In the genomic region with DNA sequence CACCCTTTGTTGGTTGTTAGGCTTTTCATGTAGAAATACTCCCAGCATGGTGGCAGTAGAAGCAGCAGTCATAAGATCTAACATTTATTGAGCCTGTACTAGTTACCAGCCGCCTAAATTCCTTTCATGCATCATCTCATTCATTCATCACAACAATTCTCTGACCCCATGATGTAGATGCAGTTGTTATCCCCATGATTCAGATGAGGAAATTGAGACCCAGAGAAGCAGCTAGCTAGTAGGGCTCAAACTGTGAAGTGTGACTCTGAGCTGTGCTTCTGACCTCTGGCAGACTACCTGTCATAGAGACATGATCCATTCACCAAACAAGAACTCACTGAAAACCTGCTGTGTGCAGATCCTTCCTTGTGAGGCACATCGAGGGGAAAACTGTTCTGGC, we compare ENCODE assay signal across 12 cellular contexts. TPM values are rescaled to one million over a fixed set of nuclear protein-coding genes. Genes with fewer than 3 reads are reported as not detected.
A peak's percentile ranks its signal among the peaks of the same experiment; 100 is the strongest.
DNase-seq lines count a peak whose midpoint lies in the region; ATAC-seq and TF ChIP-seq lines count a peak whose summit lies in the region.
"Had no signal": no experiment of that assay in that cellular context is flagged by ENCODE, and none has a peak within 500 bp of the region (broad histone marks: within the 10 kb centered on the region; RNA-seq: fewer than 3 reads in every experiment).

No MANE protein-coding gene starts in this region.

- H3K4me3 ChIP-seq in fibroblast of villous mesenchyme (ENCODE audit: low read depth, low read length) (no peak overlapping the region), smooth muscle cell (no peak overlapping the region)
- H3K4me3 ChIP-seq: A549, HAP-1 had no signal

- H2AFZ ChIP-seq in smooth muscle cell (ENCODE audit: low read depth) = no peak overlapping the region

- H3K4me1 ChIP-seq in smooth muscle cell (ENCODE audit: low read depth) = no peaks in the 10 kb centered on the region

- H3K27me3 Mint-ChIP-seq in activated naive CD4-positive, alpha-beta T cell treated with anti-CD3 and anti-CD28 coated beads for 36 hours (ENCODE audit: low read depth) = no peaks in the 10 kb centered on the region
- H3K27me3 Mint-ChIP-seq in activated naive CD4-positive, alpha-beta T cell treated with anti-CD3 and anti-CD28 coated beads, Interleukin-2, amount 10 ng/mL, durations not matched to agents 7 days and 5 days = no peaks in the 10 kb centered on the region
- no peaks in the 10 kb centered on the region for H3K27me3 Mint-ChIP-seq in T-helper 17 cell

- H3K4me1 Mint-ChIP-seq in activated naive CD4-positive, alpha-beta T cell treated with anti-CD3 and anti-CD28 coated beads for 36 hours (ENCODE audit: low read depth) = peaks cover 58% of the 10 kb centered on the region
- H3K4me1 Mint-ChIP-seq in activated naive CD4-positive, alpha-beta T cell treated with anti-CD3 and anti-CD28 coated beads, Interleukin-2, amount 10 ng/mL, durations not matched to agents 7 days and 5 days = peaks cover 58% of the 10 kb centered on the region
- H3K4me1 Mint-ChIP-seq in T-helper 17 cell = peaks cover 59% of the 10 kb centered on the region

- peaks cover 100% of the 10 kb centered on the region for H4K20me1 ChIP-seq in smooth muscle cell (ENCODE audit: low read depth)

- H3K36me3 ChIP-seq in smooth muscle cell (ENCODE audit: low read depth) = no peaks in the 10 kb centered on the region

- H3K27ac Mint-ChIP-seq in activated naive CD4-positive, alpha-beta T cell treated with anti-CD3 and anti-CD28 coated beads for 36 hours = no peak overlapping the region
- H3K27ac Mint-ChIP-seq in activated naive CD4-positive, alpha-beta T cell treated with anti-CD3 and anti-CD28 coated beads, Interleukin-2, amount 10 ng/mL, durations not matched to agents 7 days and 5 days = no peak overlapping the region
- peak overlapping the region; percentile 49 for H3K27ac Mint-ChIP-seq in T-helper 17 cell

- H3K9me3 ChIP-seq in T-helper 17 cell (ENCODE audit: control insufficient read depth, low read length, poor library complexity, severe bottlenecking) = no peaks in the 10 kb centered on the region
- no peaks in the 10 kb centered on the region for H3K9me3 ChIP-seq in smooth muscle cell (replicated peaks; ENCODE audit: low read depth)
- H3K9me3 ChIP-seq: A549, HAP-1 had no signal

- DNase-seq in activated naive CD4-positive, alpha-beta T cell treated with anti-CD3 and anti-CD28 coated beads for 36 hours = peak; percentile 22
- no peak for DNase-seq in activated naive CD4-positive, alpha-beta T cell treated with anti-CD3 and anti-CD28 coated beads, Interleukin-2, amount 10 ng/mL, durations not matched to agents 7 days and 5 days
- DNase-seq in T-helper 17 cell = no peak
- DNase-seq in fibroblast of villous mesenchyme (ENCODE audit: low read depth) = peak; percentile 65
- no peak for DNase-seq in smooth muscle cell (lab: John Stamatoyannopoulos, UW; ENCODE audit: unreplicated experiment)
- no peak for DNase-seq in activated gamma-delta T cell treated with Interleukin-2 at 50 U/mL for 16 hours
- DNase-seq: COR-L47, small intestine had no signal

- no peaks in the 10 kb centered on the region for H3F3A ChIP-seq in smooth muscle cell (ENCODE audit: low read depth)

- H3K27me3 ChIP-seq in smooth muscle cell (ENCODE audit: low read depth) = no peaks in the 10 kb centered on the region

- intact Hi-C loops in activated naive CD4-positive, alpha-beta T cell treated with anti-CD3 and anti-CD28 coated beads for 36 hours (cut with micrococcal nuclease) = no loop called here

- H3K79me2 ChIP-seq in smooth muscle cell (ENCODE audit: low read depth) = peaks cover 100% of the 10 kb centered on the region

- peaks cover 10% of the 10 kb centered on the region for H3K36me3 Mint-ChIP-seq in activated naive CD4-positive, alpha-beta T cell treated with anti-CD3 and anti-CD28 coated beads for 36 hours (ENCODE audit: low read depth)
- H3K36me3 Mint-ChIP-seq in activated naive CD4-positive, alpha-beta T cell treated with anti-CD3 and anti-CD28 coated beads, Interleukin-2, amount 10 ng/mL, durations not matched to agents 7 days and 5 days = peaks cover 60% of the 10 kb centered on the region
- H3K36me3 Mint-ChIP-seq in T-helper 17 cell (ENCODE audit: low read depth) = peaks cover 5% of the 10 kb centered on the region

- ATAC-seq in T-helper 17 cell (no peak), HG03342 (IDR thresholded peaks at IDR 0.05; ENCODE audit: unreplicated experiment) (no peak), GM21737 (IDR thresholded peaks at IDR 0.05; ENCODE audit: unreplicated experiment) (no peak)
- ATAC-seq: A549 had no signal

- no peaks in the 10 kb centered on the region for H3K9me3 Mint-ChIP-seq in activated naive CD4-positive, alpha-beta T cell treated with anti-CD3 and anti-CD28 coated beads for 36 hours
- H3K9me3 Mint-ChIP-seq in activated naive CD4-positive, alpha-beta T cell treated with anti-CD3 and anti-CD28 coated beads, Interleukin-2, amount 10 ng/mL, durations not matched to agents 7 days and 5 days = no peaks in the 10 kb centered on the region

- CTCF ChIA-PET in activated naive CD4-positive, alpha-beta T cell treated with anti-CD3 and anti-CD28 coated beads for 36 hours (lab: Charles Lee) = interaction anchor here (0.7 to 1.3 kb wide), 2 partner anchors 8 to 10 kb away, joined by 3 read pairs; no protein-coding TSS in a partner anchor
- CTCF ChIA-PET in activated naive CD4-positive, alpha-beta T cell treated with anti-CD3 and anti-CD28 coated beads, Interleukin-2, amount 10 ng/mL, durations not matched to agents 7 days and 5 days (lab: Charles Lee) = interaction anchor here (1.6 kb wide), 1 partner anchor 11 kb away, joined by 4 read pairs; no protein-coding TSS in a partner anchor

- TF ChIP-seq CTCF in fibroblast of villous mesenchyme (IDR thresholded peaks at IDR 0.05; ENCODE audit: insufficient read depth, low read depth, low read length) (no peak), smooth muscle cell (IDR thresholded peaks at IDR 0.05; ENCODE audit: borderline replicate concordance, insufficient read depth, poor library complexity, severe bottlenecking) (no peak)

- peak overlapping the region; percentile 31 for H3K27ac ChIP-seq in smooth muscle cell (ENCODE audit: low read depth)
- H3K27ac ChIP-seq: A549 had no signal

- no peak overlapping the region for H3K4me3 Mint-ChIP-seq in activated naive CD4-positive, alpha-beta T cell treated with anti-CD3 and anti-CD28 coated beads for 36 hours
- no peak overlapping the region for H3K4me3 Mint-ChIP-seq in activated naive CD4-positive, alpha-beta T cell treated with anti-CD3 and anti-CD28 coated beads, Interleukin-2, amount 10 ng/mL, durations not matched to agents 7 days and 5 days
- H3K4me3 Mint-ChIP-seq in T-helper 17 cell = no peak overlapping the region

- H3K4me2 ChIP-seq in smooth muscle cell = no peak overlapping the region
- H3K4me2 ChIP-seq: A549 had no signal

- 66% methylated on average over 2 of the region's 2 CpGs for whole genome bisulfite sequencing in smooth muscle cell (ENCODE audit: low lambda C conversion rate)

- no peak overlapping the region for H3K9ac ChIP-seq in smooth muscle cell (ENCODE audit: low read depth)

RNA-seq across cellular contexts. Expression of a gene that starts 16.9 kb away (rescaled TPM):
- total RNA-seq in activated naive CD4-positive, alpha-beta T cell treated with anti-CD3 and anti-CD28 coated beads for 36 hours = 10 to 100 TPM; 10.8 to 12.2 TPM
- total RNA-seq in T-helper 17 cell (10 to 100 TPM; 34.7 to 48.1 TPM), fibroblast of villous mesenchyme (24.5 and 26.3 TPM in 2 replicates), smooth muscle cell (19.8 and 26.1 TPM in 2 replicates)
- 13.2 and 17.7 TPM in 2 replicates for polyA plus RNA-seq in smooth muscle cell

Comparison
In these comparisons a context has a peak if more than half of its experiments do, and no peak if none do; other contexts are left out.
1. DNase-seq: peak in activated naive CD4-positive, alpha-beta T cell treated with anti-CD3 and anti-CD28 coated beads for 36 hours (single experiment) and fibroblast of villous mesenchyme (single experiment); none in activated naive CD4-positive, alpha-beta T cell treated with anti-CD3 and anti-CD28 coated beads, Interleukin-2, amount 10 ng/mL, durations not matched to agents 7 days and 5 days (single experiment), T-helper 17 cell (0 of 3), smooth muscle cell (single experiment) and activated gamma-delta T cell treated with Interleukin-2 at 50 U/mL for 16 hours (single experiment).